In the genomic region with DNA sequence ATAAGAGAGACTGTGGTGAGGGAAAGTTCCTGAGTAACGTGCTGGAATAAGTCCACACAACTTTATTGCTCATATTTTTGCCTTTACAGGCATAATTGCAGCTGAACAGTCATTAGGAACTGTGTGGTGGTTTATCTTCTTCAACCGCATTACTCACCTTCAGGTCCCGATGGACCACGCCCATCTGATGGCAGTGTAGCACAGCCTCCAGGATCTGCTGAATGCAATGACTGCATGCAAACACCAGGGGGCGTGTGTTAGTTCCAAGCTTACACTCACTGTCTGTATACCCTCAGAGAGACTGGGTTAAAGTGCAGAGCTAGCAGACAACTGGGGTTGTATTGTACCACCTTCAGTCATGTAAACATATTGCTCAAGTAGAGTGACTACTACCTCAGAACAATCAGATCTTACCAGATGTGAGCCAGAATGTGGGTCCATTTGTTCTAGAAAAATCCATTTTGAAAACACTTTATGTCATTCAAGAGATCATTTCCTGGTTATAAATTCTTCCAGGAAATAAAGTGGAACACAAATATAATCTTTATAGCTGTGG, we compare ENCODE assay signal across 1 cellular context.
TF ChIP-seq lines count a peak whose summit lies in the region.

No MANE protein-coding gene starts in this region.

TF ChIP-seq in HEK293, 187 proteins besides CTCF, POLR2A, EP300 and RAD21 (continued from another document):
- TF ChIP-seq, protein P1, sequence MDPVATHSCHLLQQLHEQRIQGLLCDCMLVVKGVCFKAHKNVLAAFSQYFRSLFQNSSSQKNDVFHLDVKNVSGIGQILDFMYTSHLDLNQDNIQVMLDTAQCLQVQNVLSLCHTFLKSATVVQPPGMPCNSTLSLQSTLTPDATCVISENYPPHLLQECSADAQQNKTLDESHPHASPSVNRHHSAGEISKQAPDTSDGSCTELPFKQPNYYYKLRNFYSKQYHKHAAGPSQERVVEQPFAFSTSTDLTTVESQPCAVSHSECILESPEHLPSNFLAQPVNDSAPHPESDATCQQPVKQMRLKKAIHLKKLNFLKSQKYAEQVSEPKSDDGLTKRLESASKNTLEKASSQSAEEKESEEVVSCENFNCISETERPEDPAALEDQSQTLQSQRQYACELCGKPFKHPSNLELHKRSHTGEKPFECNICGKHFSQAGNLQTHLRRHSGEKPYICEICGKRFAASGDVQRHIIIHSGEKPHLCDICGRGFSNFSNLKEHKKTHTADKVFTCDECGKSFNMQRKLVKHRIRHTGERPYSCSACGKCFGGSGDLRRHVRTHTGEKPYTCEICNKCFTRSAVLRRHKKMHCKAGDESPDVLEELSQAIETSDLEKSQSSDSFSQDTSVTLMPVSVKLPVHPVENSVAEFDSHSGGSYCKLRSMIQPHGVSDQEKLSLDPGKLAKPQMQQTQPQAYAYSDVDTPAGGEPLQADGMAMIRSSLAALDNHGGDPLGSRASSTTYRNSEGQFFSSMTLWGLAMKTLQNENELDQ (tag by site-specific recombination; IDR thresholded peaks at IDR 0.05; ENCODE audit: low read depth) = no peak
- TF ChIP-seq ZNF792 (tag by site-specific recombination; IDR thresholded peaks at IDR 0.05) (peak; percentile 55; the same call in 1 of the 2 replicates), SETDB1 (IDR thresholded peaks at IDR 0.05; ENCODE audit: insufficient read length, low read length) (peak; percentile 23), WT1 (tag by site-specific recombination; IDR thresholded peaks at IDR 0.05) (no peak), YY1 (tag by site-specific recombination; IDR thresholded peaks at IDR 0.05) (no peak), ZNF626 (tag by site-specific recombination; IDR thresholded peaks at IDR 0.05) (no peak), ZNF10 (tag by site-specific recombination; IDR thresholded peaks at IDR 0.05) (no peak), ZNF2 (tag by site-specific recombination; IDR thresholded peaks at IDR 0.05) (peak; percentile 82; the same call in 1 of the 2 replicates), ZNF223 (tag by site-specific recombination; IDR thresholded peaks at IDR 0.05) (no peak), ZFP41 (tag by site-specific recombination; IDR thresholded peaks at IDR 0.05; ENCODE audit: borderline replicate concordance) (no peak), ZNF140 (tag by site-specific recombination; IDR thresholded peaks at IDR 0.05) (no peak), ZNF658 (tag by site-specific recombination; IDR thresholded peaks at IDR 0.05) (no peak), KLF9 (tag by site-specific recombination; IDR thresholded peaks at IDR 0.05; ENCODE audit: low read depth) (peak; percentile 96), ZBTB8A (tag by site-specific recombination; IDR thresholded peaks at IDR 0.05) (no peak), ZNF48 (tag by site-specific recombination; IDR thresholded peaks at IDR 0.05) (no peak), ZNF121 (tag by site-specific recombination; IDR thresholded peaks at IDR 0.05) (no peak), ZNF416 (tag by site-specific recombination; IDR thresholded peaks at IDR 0.05) (no peak)
- TF ChIP-seq, protein P2, sequence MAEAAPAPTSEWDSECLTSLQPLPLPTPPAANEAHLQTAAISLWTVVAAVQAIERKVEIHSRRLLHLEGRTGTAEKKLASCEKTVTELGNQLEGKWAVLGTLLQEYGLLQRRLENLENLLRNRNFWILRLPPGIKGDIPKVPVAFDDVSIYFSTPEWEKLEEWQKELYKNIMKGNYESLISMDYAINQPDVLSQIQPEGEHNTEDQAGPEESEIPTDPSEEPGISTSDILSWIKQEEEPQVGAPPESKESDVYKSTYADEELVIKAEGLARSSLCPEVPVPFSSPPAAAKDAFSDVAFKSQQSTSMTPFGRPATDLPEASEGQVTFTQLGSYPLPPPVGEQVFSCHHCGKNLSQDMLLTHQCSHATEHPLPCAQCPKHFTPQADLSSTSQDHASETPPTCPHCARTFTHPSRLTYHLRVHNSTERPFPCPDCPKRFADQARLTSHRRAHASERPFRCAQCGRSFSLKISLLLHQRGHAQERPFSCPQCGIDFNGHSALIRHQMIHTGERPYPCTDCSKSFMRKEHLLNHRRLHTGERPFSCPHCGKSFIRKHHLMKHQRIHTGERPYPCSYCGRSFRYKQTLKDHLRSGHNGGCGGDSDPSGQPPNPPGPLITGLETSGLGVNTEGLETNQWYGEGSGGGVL (tag by site-specific recombination; IDR thresholded peaks at IDR 0.05) = no peak
- TF ChIP-seq, protein P3, sequence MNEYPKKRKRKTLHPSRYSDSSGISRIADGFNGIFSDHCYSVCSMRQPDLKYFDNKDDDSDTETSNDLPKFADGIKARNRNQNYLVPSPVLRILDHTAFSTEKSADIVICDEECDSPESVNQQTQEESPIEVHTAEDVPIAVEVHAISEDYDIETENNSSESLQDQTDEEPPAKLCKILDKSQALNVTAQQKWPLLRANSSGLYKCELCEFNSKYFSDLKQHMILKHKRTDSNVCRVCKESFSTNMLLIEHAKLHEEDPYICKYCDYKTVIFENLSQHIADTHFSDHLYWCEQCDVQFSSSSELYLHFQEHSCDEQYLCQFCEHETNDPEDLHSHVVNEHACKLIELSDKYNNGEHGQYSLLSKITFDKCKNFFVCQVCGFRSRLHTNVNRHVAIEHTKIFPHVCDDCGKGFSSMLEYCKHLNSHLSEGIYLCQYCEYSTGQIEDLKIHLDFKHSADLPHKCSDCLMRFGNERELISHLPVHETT (tag by site-specific recombination; IDR thresholded peaks at IDR 0.05) = peak; percentile 65; the same call in 1 of the 2 replicates
- TF ChIP-seq, protein P4, sequence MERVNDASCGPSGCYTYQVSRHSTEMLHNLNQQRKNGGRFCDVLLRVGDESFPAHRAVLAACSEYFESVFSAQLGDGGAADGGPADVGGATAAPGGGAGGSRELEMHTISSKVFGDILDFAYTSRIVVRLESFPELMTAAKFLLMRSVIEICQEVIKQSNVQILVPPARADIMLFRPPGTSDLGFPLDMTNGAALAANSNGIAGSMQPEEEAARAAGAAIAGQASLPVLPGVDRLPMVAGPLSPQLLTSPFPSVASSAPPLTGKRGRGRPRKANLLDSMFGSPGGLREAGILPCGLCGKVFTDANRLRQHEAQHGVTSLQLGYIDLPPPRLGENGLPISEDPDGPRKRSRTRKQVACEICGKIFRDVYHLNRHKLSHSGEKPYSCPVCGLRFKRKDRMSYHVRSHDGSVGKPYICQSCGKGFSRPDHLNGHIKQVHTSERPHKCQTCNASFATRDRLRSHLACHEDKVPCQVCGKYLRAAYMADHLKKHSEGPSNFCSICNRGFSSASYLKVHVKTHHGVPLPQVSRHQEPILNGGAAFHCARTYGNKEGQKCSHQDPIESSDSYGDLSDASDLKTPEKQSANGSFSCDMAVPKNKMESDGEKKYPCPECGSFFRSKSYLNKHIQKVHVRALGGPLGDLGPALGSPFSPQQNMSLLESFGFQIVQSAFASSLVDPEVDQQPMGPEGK (tag by site-specific recombination; IDR thresholded peaks at IDR 0.05) = no peak
- TF ChIP-seq, protein P5, sequence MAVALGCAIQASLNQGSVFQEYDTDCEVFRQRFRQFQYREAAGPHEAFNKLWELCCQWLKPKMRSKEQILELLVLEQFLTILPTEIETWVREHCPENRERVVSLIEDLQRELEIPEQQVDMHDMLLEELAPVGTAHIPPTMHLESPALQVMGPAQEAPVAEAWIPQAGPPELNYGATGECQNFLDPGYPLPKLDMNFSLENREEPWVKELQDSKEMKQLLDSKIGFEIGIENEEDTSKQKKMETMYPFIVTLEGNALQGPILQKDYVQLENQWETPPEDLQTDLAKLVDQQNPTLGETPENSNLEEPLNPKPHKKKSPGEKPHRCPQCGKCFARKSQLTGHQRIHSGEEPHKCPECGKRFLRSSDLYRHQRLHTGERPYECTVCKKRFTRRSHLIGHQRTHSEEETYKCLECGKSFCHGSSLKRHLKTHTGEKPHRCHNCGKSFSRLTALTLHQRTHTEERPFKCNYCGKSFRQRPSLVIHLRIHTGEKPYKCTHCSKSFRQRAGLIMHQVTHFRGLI (tag by site-specific recombination; IDR thresholded peaks at IDR 0.05) = no peak
- TF ChIP-seq, protein P6, sequence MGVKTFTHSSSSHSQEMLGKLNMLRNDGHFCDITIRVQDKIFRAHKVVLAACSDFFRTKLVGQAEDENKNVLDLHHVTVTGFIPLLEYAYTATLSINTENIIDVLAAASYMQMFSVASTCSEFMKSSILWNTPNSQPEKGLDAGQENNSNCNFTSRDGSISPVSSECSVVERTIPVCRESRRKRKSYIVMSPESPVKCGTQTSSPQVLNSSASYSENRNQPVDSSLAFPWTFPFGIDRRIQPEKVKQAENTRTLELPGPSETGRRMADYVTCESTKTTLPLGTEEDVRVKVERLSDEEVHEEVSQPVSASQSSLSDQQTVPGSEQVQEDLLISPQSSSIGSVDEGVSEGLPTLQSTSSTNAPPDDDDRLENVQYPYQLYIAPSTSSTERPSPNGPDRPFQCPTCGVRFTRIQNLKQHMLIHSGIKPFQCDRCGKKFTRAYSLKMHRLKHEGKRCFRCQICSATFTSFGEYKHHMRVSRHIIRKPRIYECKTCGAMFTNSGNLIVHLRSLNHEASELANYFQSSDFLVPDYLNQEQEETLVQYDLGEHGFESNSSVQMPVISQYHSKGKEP (tag by site-specific recombination; IDR thresholded peaks at IDR 0.05) = no peak
TF ChIP-seq in HEK293: peak in this region for 39.
